ENCODE assay signal across 13 cellular contexts in the genomic region with DNA sequence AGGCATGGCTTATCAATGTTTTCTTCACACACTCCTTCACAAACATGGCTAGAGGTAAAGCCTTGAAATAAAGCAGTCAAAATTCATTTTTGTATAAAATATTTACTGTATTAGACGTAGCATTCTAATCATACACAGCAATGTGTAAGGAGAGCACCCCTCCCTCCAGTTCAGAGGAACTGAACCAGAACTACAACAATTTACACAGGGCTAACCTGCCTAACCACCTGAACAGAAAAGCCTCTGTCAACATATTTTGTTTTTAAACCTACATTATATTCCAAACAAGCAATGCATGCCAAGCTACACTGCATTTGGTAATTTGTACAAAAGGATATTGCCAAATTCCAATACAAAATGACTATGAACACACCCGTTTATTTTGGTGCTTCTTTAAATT.
"Had no signal": no experiment of that assay in that cellular context is flagged by ENCODE, and none has a peak within 500 bp of the region (broad histone marks: within the 10 kb centered on the region; RNA-seq: fewer than 3 reads in every experiment).

No MANE protein-coding gene starts in this region.

- H3K27ac Mint-ChIP-seq: activated CD4-positive, alpha-beta T cell treated with anti-CD3 and anti-CD28 coated beads, Interleukin-2, amount 10 ng/mL, durations not matched to agents 7 days and 5 days; activated T-cell treated with anti-CD3 and anti-CD28 coated beads, Interleukin-2, amount 50 U/mL, for 24 hours; mesothelial cell of epicardium had no signal

- H3K27me3 Mint-ChIP-seq: activated CD4-positive, alpha-beta T cell treated with anti-CD3 and anti-CD28 coated beads, Interleukin-2, amount 10 ng/mL, durations not matched to agents 7 days and 5 days; activated T-cell treated with anti-CD3 and anti-CD28 coated beads, Interleukin-2, amount 50 U/mL, for 24 hours; stimulated activated naive CD8-positive, alpha-beta T cell treated with anti-CD3 and anti-CD28 coated beads, Interleukin-15, Interleukin-2, amounts not matched to agents 100 ng/mL and 50 ng/mL, for 24 hours had no signal

- H3K4me3 Mint-ChIP-seq: activated CD4-positive, alpha-beta T cell treated with anti-CD3 and anti-CD28 coated beads, Interleukin-2, amount 10 ng/mL, durations not matched to agents 7 days and 5 days; activated T-cell treated with anti-CD3 and anti-CD28 coated beads, Interleukin-2, amount 50 U/mL, for 24 hours; mesothelial cell of epicardium; stimulated activated naive CD8-positive, alpha-beta T cell treated with anti-CD3 and anti-CD28 coated beads, Interleukin-15, Interleukin-2, amounts not matched to agents 100 ng/mL and 50 ng/mL, for 24 hours had no signal

- H3K9me3 ChIP-seq: testis had no signal

- H3K4me3 ChIP-seq: coronary artery, testis had no signal

- H3K27me3 ChIP-seq: testis had no signal

- DNase-seq: activated CD4-positive, alpha-beta T cell treated with anti-CD3 and anti-CD28 coated beads, Interleukin-2, amount 10 ng/mL, durations not matched to agents 7 days and 5 days; activated CD4-positive, CD25-positive, alpha-beta regulatory T cell; activated gamma-delta T cell; activated T-cell treated with anti-CD3 and anti-CD28 coated beads, Interleukin-2, amount 50 U/mL, for 24 hours; caudate nucleus; effector CD4-positive, alpha-beta T cell; hippocampal formation; stimulated activated CD4-positive, alpha-beta T cell treated with anti-CD3 and anti-CD28 coated beads, Interleukin-15, amount 100 ng/mL, for 24 hours; testis had no signal

- H3K4me1 ChIP-seq: parathyroid adenoma, testis had no signal

- H3K27ac ChIP-seq: coronary artery, parathyroid adenoma, testis had no signal
